35 cellular contexts compared by ENCODE assay signal in genomic region chr12:88562151-88562550, GRCh38. TPM values are rescaled to one million over a fixed set of nuclear protein-coding genes. Genes with fewer than 3 reads are reported as not detected.
DNase-seq lines count a peak whose midpoint lies in the region; ATAC-seq, FAIRE-seq and TF ChIP-seq lines count a peak whose summit lies in the region.
"Had no signal": no experiment of that assay in that cellular context is flagged by ENCODE, and none has a peak within 500 bp of the region (broad histone marks: within the 10 kb centered on the region; RNA-seq: fewer than 3 reads in every experiment).

No MANE protein-coding gene starts in this region.

- H3K27ac ChIP-seq in HepG2 (ENCODE audit: extremely low read length, insufficient read depth, low read length) (no peak overlapping the region), right lobe of liver (no peak overlapping the region), epithelial cell of prostate (peak overlapping the region; percentile 88), MM.1S (ENCODE audit: low read length) (no peak overlapping the region), upper lobe of right lung (no peak overlapping the region)
- H3K27ac ChIP-seq: ascending aorta, left ventricle myocardium inferior, neutrophil, PC-9 had no signal

- H3K27me3 ChIP-seq in HepG2 (ENCODE audit: control insufficient read depth in 1 of 2, insufficient read depth in 2 of 2, low read length in 2 of 2): no peaks in the 10 kb centered on the region
- H3K27me3 ChIP-seq in right lobe of liver: no peaks in the 10 kb centered on the region
- H3K27me3 ChIP-seq in MM.1S (replicated peaks; ENCODE audit: insufficient read depth, low read length): no peaks in the 10 kb centered on the region
- no peaks in the 10 kb centered on the region for H3K27me3 ChIP-seq in upper lobe of right lung
- H3K27me3 ChIP-seq: ascending aorta, neutrophil had no signal

- no peaks in the 10 kb centered on the region for H3F3A ChIP-seq in MM.1S (ENCODE audit: insufficient read depth, low read length)

- H3K4me3 ChIP-seq in HepG2 (replicated peaks in 1 of 3; ENCODE audit: insufficient read depth in 1 of 3, low read depth in 2 of 3, low read length in 3 of 3): no peak overlapping the region
- no peak overlapping the region for H3K4me3 ChIP-seq in right lobe of liver
- no peak overlapping the region for H3K4me3 ChIP-seq in MM.1S (ENCODE audit: low read length)
- no peak overlapping the region for H3K4me3 ChIP-seq in upper lobe of right lung
- H3K4me3 ChIP-seq: ascending aorta, left ventricle myocardium inferior, PC-9 had no signal

- POLR2A ChIA-PET in HepG2 (lab: Yijun Ruan, JAX): no interaction called here

- TF ChIP-seq RAD21 in HepG2 (CRISPR knock-in tag; IDR thresholded peaks at IDR 0.05): no peak

- H3K79me2 ChIP-seq in HepG2 (ENCODE audit: insufficient read depth, low read length) (no peaks in the 10 kb centered on the region), MM.1S (ENCODE audit: low read length) (no peaks in the 10 kb centered on the region)

- H3K4me1 ChIP-seq in HepG2 (ENCODE audit: insufficient read depth, low read length): peaks cover 56% of the 10 kb centered on the region
- no peaks in the 10 kb centered on the region for H3K4me1 ChIP-seq in right lobe of liver
- H3K4me1 ChIP-seq in MM.1S (ENCODE audit: low read length): no peaks in the 10 kb centered on the region
- peaks cover 34% of the 10 kb centered on the region for H3K4me1 ChIP-seq in upper lobe of right lung
- H3K4me1 ChIP-seq: ascending aorta had no signal

- H3K36me3 ChIP-seq in HepG2 (replicated peaks in 1 of 2; ENCODE audit: control insufficient read depth in 1 of 2, insufficient read depth in 2 of 2, low read length in 2 of 2) (no peaks in the 10 kb centered on the region), right lobe of liver (no peaks in the 10 kb centered on the region), MM.1S (replicated peaks; ENCODE audit: insufficient read depth, low read length) (no peaks in the 10 kb centered on the region), upper lobe of right lung (no peaks in the 10 kb centered on the region)
- H3K36me3 ChIP-seq: ascending aorta, left ventricle myocardium inferior, neutrophil had no signal

- H4K20me1 ChIP-seq in HepG2 (ENCODE audit: insufficient read depth, low read length): no peaks in the 10 kb centered on the region
- no peaks in the 10 kb centered on the region for H4K20me1 ChIP-seq in MM.1S (ENCODE audit: insufficient read depth, low read length)

- intact Hi-C loops in HepG2 (cut with micrococcal nuclease; ENCODE audit: unreplicated experiment) (no loop called here), right lobe of liver (cut with DNase I) (no loop called here), upper lobe of right lung (cut with DNase I) (no loop called here)

- no peak for TF ChIP-seq EP300 in HepG2 (IDR thresholded peaks at IDR 0.05; ENCODE audit: low read depth in 2 of 2, low read length in 2 of 2)
- TF ChIP-seq EP300 in HepG2 (CRISPR knock-in tag; IDR thresholded peaks at IDR 0.05; ENCODE audit: borderline replicate concordance): no peak

- H2AFZ ChIP-seq in HepG2 (ENCODE audit: low read length) (no peak overlapping the region), MM.1S (ENCODE audit: low read length) (no peak overlapping the region)
- H2AFZ ChIP-seq: PC-9 had no signal

- CTCF ChIA-PET in HepG2 (lab: Yijun Ruan, JAX; ENCODE audit: low intra/inter-chr PET ratio, low total read pairs): no interaction called here

- H3K9me3 ChIP-seq in HepG2 (ENCODE audit: low read length) (no peaks in the 10 kb centered on the region), right lobe of liver (no peaks in the 10 kb centered on the region), MM.1S (replicated peaks; ENCODE audit: insufficient read depth, low read length) (no peaks in the 10 kb centered on the region), upper lobe of right lung (no peaks in the 10 kb centered on the region)
- H3K9me3 ChIP-seq: ascending aorta, left ventricle myocardium inferior, neutrophil had no signal

- 67% methylated on average over 2 of the region's 2 CpGs for WGBS in HepG2 (ENCODE audit: low lambda C conversion rate)
- 91% methylated on average over 2 of the region's 2 CpGs for WGBS in right lobe of liver (ENCODE audit: insufficient coverage, low coverage, low lambda C conversion rate, missing lambda C conversion rate)

- no peak for ATAC-seq in HepG2
- ATAC-seq in right lobe of liver: no peak
- no peak for ATAC-seq in upper lobe of right lung
- ATAC-seq: activated CD4-positive, CD25-positive, alpha-beta regulatory T cell treated with anti-CD3 and anti-CD28 coated beads, Interleukin-2, amount 50 U/mL, for 24 hours; activated CD8-positive, alpha-beta memory T cell treated with anti-CD3 and anti-CD28 coated beads, Interleukin-2, amount 10 ng/mL, durations not matched to agents 7 days and 5 days; activated T-cell treated with anti-CD3 and anti-CD28 coated beads, Interleukin-2, amount 50 U/mL, for 4 hours; effector memory CD8-positive, alpha-beta T cell; Right ventricle myocardium inferior; sciatic nerve had no signal

- no TSS peak for BruUV-seq in HepG2 (replicated peaks; lab: Mats Ljungman, UMichigan)

- no peak overlapping the region for H3K9ac ChIP-seq in HepG2 (ENCODE audit: insufficient read depth, low read depth, low read length)
- no peak overlapping the region for H3K9ac ChIP-seq in MM.1S (ENCODE audit: low read length)

- DNase-seq in HepG2 (ENCODE audit: low spot score) (no peak), right lobe of liver (no peak), NCI-H69 (lab: John Stamatoyannopoulos, UW) (peak; percentile 73), epithelial cell of prostate (ENCODE audit: low read depth, low spot score) (no peak), MM.1S (no peak), upper lobe of right lung (no peak), frontal cortex (ENCODE audit: low spot score in 2 of 2) (no peak)
- DNase-seq in stimulated activated CD4-positive, alpha-beta T cell treated with anti-CD3 and anti-CD28 coated beads, Interleukin-4, amount 100 ng/mL, for 1 hour: no peak
- DNase-seq: activated CD4-positive, alpha-beta T cell treated with anti-CD3 and anti-CD28 coated beads, Interleukin-2, amount 50 U/mL, for 4 hours; activated CD8-positive, alpha-beta memory T cell treated with anti-CD3 and anti-CD28 coated beads, Interleukin-2, amount 10 ng/mL, durations not matched to agents 7 days and 5 days; activated gamma-delta T cell treated with Interleukin-2 at 50 U/mL for 16 hours; activated naive CD8-positive, alpha-beta T cell treated with anti-CD3 and anti-CD28 coated beads, Interleukin-2, amount 10 ng/mL, durations not matched to agents 7 days and 5 days; activated T-cell treated with anti-CD3 and anti-CD28 coated beads, Interleukin-2, amount 50 U/mL, for 4 hours; CD8-positive, alpha-beta memory T cell; cortex of kidney; DMS79; effector memory CD8-positive, alpha-beta T cell; erythroblast; left ventricle myocardium inferior; naive B cell; NCI-H1092; NCI-H345; PC-9; stimulated activated CD4-positive, alpha-beta T cell treated with anti-CD3 and anti-CD28 coated beads, Interleukin-12 subunit alpha, Interleukin-12 subunit beta, amount 100 ng/mL, for 4 hours; stimulated activated CD4-positive, alpha-beta T cell treated with anti-CD3 and anti-CD28 coated beads, Interleukin-2, amount 100 ng/mL, for 48 hours; T-helper 2 cell; trophoblast cell had no signal

- no peak for TF ChIP-seq POLR2A in HepG2 (IDR thresholded peaks at IDR 0.05; ENCODE audit: insufficient read depth in 1 of 2, low read depth in 2 of 2, low read length in 2 of 2)
- no peak for TF ChIP-seq POLR2A in right lobe of liver (IDR thresholded peaks at IDR 0.05)

- TF ChIP-seq CTCF in HepG2 (CRISPR knock-in tag; IDR thresholded peaks at IDR 0.05) (no peak), right lobe of liver (IDR thresholded peaks at IDR 0.05) (no peak), MM.1S (IDR thresholded peaks at IDR 0.05; ENCODE audit: low read length) (no peak), upper lobe of right lung (IDR thresholded peaks at IDR 0.05) (no peak)

- in situ Hi-C loops in HepG2 (cut with HindIII; ENCODE audit: extremely low pct_ligation_motif_present, low pct_unique_long_range_greater_than_20kb): no loop called here

- H3K9me2 ChIP-seq in MM.1S (replicated peaks; ENCODE audit: insufficient read depth, low read length): no peaks in the 10 kb centered on the region

- no peak for FAIRE-seq in HepG2 (lab: Jason Lieb, UNC)
- FAIRE-seq in frontal cortex (lab: Jason Lieb, UNC): no peak
- FAIRE-seq: G401.6, islet of Langerhans had no signal

- H3K4me2 ChIP-seq in HepG2 (ENCODE audit: low read depth, low read length) (no peak overlapping the region), MM.1S (ENCODE audit: low read depth, low read length) (no peak overlapping the region)
- H3K4me2 ChIP-seq: PC-9 had no signal

TF ChIP-seq in HepG2, 621 proteins besides CTCF, POLR2A, EP300 and RAD21 (continues in another document):
- peak; percentile 63; the same call in 1 of the 2 replicates for TF ChIP-seq CEBPB (IDR thresholded peaks at IDR 0.05; ENCODE audit: borderline replicate concordance, low read depth, low read length)
- no peak for TF ChIP-seq ZNF446 (CRISPR knock-in tag; IDR thresholded peaks at IDR 0.05)
- TF ChIP-seq ZNF253 (CRISPR knock-in tag; IDR thresholded peaks at IDR 0.05; ENCODE audit: borderline replicate concordance): no peak

RNA-seq across cellular contexts. Expression of gene KITLG, which starts 18.1 kb away (rescaled TPM):
- 4.3 and 5.3 TPM in 2 replicates for total RNA-seq in HepG2 (2016; rRNA removed; fragmentation: Illumina TruSeq; extraction: Trizol)
- total RNA-seq in HepG2 (2016; cell fraction: cytosol; rRNA removed; fragmentation: Illumina TruSeq; extraction: Trizol; ENCODE audit: low read depth): 1.0 and 1.5 TPM in 2 replicates
- total RNA-seq in HepG2 (2016; cell fraction: insoluble cytoplasmic fraction; rRNA removed; fragmentation: Illumina TruSeq; extraction: Trizol): 4.0 and 5.4 TPM in 2 replicates
- total RNA-seq in HepG2 (2016; cell fraction: membrane; rRNA removed; fragmentation: Illumina TruSeq; extraction: Trizol): 2.8 and 3.3 TPM in 2 replicates
- 4.6 and 5.8 TPM in 2 replicates for total RNA-seq in HepG2 (2016; cell fraction: nucleus; rRNA removed; fragmentation: Illumina TruSeq; extraction: Trizol)
- polyA plus RNA-seq in HepG2 (2011; rRNA removed): 0.43 and 0.66 TPM in 2 replicates
- 0.28 and 0.31 TPM in 2 replicates for polyA plus RNA-seq in HepG2 (2011; cell fraction: cytosol; rRNA removed)
- 0.21 and 0.32 TPM in 2 replicates for polyA plus RNA-seq in HepG2 (2011; cell fraction: nucleus; rRNA removed)
- 0.24 and 0.40 TPM in 2 replicates for polyA plus RNA-seq in HepG2 (2012)
- polyA plus RNA-seq in HepG2 (2016; cell fraction: cytosol; fragmentation: Illumina TruSeq; extraction: Trizol; ENCODE audit: low read depth): 0.17 and 0.32 TPM in 2 replicates
- 3.4 and 3.9 TPM in 2 replicates for polyA plus RNA-seq in HepG2 (2016; cell fraction: insoluble cytoplasmic fraction; fragmentation: Illumina TruSeq; extraction: Trizol; ENCODE audit: low read depth)
- polyA plus RNA-seq in HepG2 (2016; cell fraction: membrane; fragmentation: Illumina TruSeq; extraction: Trizol; ENCODE audit: low read depth): 0.90 and 1.1 TPM in 2 replicates
- 4.4 and 4.6 TPM in 2 replicates for polyA plus RNA-seq in HepG2 (2016; cell fraction: nucleus; fragmentation: Illumina TruSeq; extraction: Trizol; ENCODE audit: insufficient read depth, low read depth)
- polyA minus RNA-seq in HepG2 (2011; rRNA and poly(A)+ RNA removed; ENCODE audit: low replicate concordance): 2.3 and 5.6 TPM in 2 replicates
- polyA minus RNA-seq in HepG2 (2011; cell fraction: cytosol; rRNA and poly(A)+ RNA removed): 1.2 and 3.2 TPM in 2 replicates
- polyA minus RNA-seq in HepG2 (2011; cell fraction: nucleus; rRNA and poly(A)+ RNA removed): 3.6 and 4.1 TPM in 2 replicates
- total RNA-seq in right lobe of liver: 1 to 10 TPM in 4 of 6 experiments, under 1 TPM in 2; 0.67 to 2.8 (median 1.1) TPM
- 68.1 TPM for total RNA-seq in upper lobe of right lung
- total RNA-seq in frontal cortex: 56.3 TPM
- polyA plus RNA-seq: CD8-positive, alpha-beta memory T cell; IgD-negative memory B cell had no signal
